Comparison of ENCODE assay signal across 9 cellular contexts in genomic region chr9:114779352-114779845, GRCh38. TPM values are rescaled to one million over a fixed set of nuclear protein-coding genes. Genes with fewer than 3 reads are reported as not detected.
DNase-seq lines count a peak whose midpoint lies in the region; TF ChIP-seq lines count a peak whose summit lies in the region.
"Had no signal": no experiment of that assay in that cellular context is flagged by ENCODE, and none has a peak within 500 bp of the region (broad histone marks: within the 10 kb centered on the region; RNA-seq: fewer than 3 reads in every experiment).

No MANE protein-coding gene starts in this region.

- H3K4me3 ChIP-seq in fibroblast of the aortic adventitia (ENCODE audit: low read depth, low read length) = no peak overlapping the region
- H3K4me3 ChIP-seq in brain microvascular endothelial cell (ENCODE audit: low read depth, low read length) = no peak overlapping the region

- DNase-seq in HT1080 (ENCODE audit: low read depth) = peak; percentile 86
- peak; percentile 34 for DNase-seq in RKO (ENCODE audit: low spot score)
- DNase-seq in fibroblast of the aortic adventitia (ENCODE audit: low read depth) = peak; percentile 25
- peak; percentile 53 for DNase-seq in stromal cell of bone marrow (ENCODE audit: low read depth)
- DNase-seq in GM13976 (ENCODE audit: low spot score) = no peak
- no peak for DNase-seq in Ammon's horn (ENCODE audit: low spot score)
- no peak for DNase-seq in brain microvascular endothelial cell
- DNase-seq in NOMO-1 (lab: John Stamatoyannopoulos, UW; ENCODE audit: unreplicated experiment in 2 of 2) = no peak
- DNase-seq: stimulated activated CD4-positive, alpha-beta T cell treated with anti-CD3 and anti-CD28 coated beads, Interleukin-4, amount 100 ng/mL, for 24 hours had no signal

- H3K27me3 ChIP-seq in brain microvascular endothelial cell (replicated peaks) = no peaks in the 10 kb centered on the region

- in situ Hi-C loops in GM13976 (cut with MboI; ENCODE audit: low sequenced_read_pairs, unreplicated experiment) (no loop called here), brain microvascular endothelial cell (cut with HindIII; ENCODE audit: low pct_ligation_motif_present, low sequenced_read_pairs) (no loop called here)

- no peak overlapping the region for H3K27ac ChIP-seq in brain microvascular endothelial cell

- no peak for TF ChIP-seq CTCF in fibroblast of the aortic adventitia (IDR thresholded peaks at IDR 0.05; ENCODE audit: insufficient read depth, low read length)
- TF ChIP-seq CTCF in GM13976 (IDR thresholded peaks at IDR 0.05; ENCODE audit: borderline replicate concordance, control extremely low read depth, extremely low read depth, insufficient read depth, missing control alignments) = no peak
- no peak for TF ChIP-seq CTCF in brain microvascular endothelial cell (IDR thresholded peaks at IDR 0.05; ENCODE audit: low read depth, low read length, missing control alignments)

- H3K36me3 ChIP-seq in brain microvascular endothelial cell (replicated peaks) = no peaks in the 10 kb centered on the region

RNA-seq across cellular contexts. Expression of gene TNFSF15, which starts 26.4 kb away (rescaled TPM):
- 0.23 and 0.53 TPM in 2 replicates for total RNA-seq in HT1080 (2014; rRNA removed; shearing (Covaris generic))
- polyA plus RNA-seq in HT1080 (2015; cell fraction: cytosol; rRNA removed) = 0.05 TPM in 2 replicates
- polyA plus RNA-seq in HT1080 (2015; cell fraction: nucleus; rRNA removed) = 0.02 and 0.07 TPM in 2 replicates
- total RNA-seq in fibroblast of the aortic adventitia (ENCODE audit: low replicate concordance) = 0.41 and 2.4 TPM in 2 replicates

Comparison
In these comparisons a context has a peak if more than half of its experiments do, and no peak if none do; other contexts are left out.
1. DNase-seq: peak in HT1080 (single experiment), RKO (single experiment), fibroblast of the aortic adventitia (single experiment) and stromal cell of bone marrow (single experiment); none in GM13976 (single experiment), Ammon's horn (single experiment), brain microvascular endothelial cell (single experiment) and NOMO-1 (0 of 2).